ENCODE assay signal across 8 cellular contexts in genomic region chr11:62545437-62546243, GRCh38. TPM values are rescaled to one million over a fixed set of nuclear protein-coding genes. Genes with fewer than 3 reads are reported as not detected.
DNase-seq lines count a peak whose midpoint lies in the region; ATAC-seq and TF ChIP-seq lines count a peak whose summit lies in the region.

No MANE protein-coding gene starts in this region.

- no peaks in the 10 kb centered on the region for H3K9me3 ChIP-seq in DND-41 (ENCODE audit: insufficient read depth, low read length, severe bottlenecking)
- H3K9me3 ChIP-seq in MM.1S (replicated peaks; ENCODE audit: insufficient read depth, low read length): no peaks in the 10 kb centered on the region
- no peaks in the 10 kb centered on the region for H3K9me3 ChIP-seq in right lobe of liver

- H3K4me1 Mint-ChIP-seq in activated CD4-positive, alpha-beta T cell treated with anti-CD3 and anti-CD28 coated beads, Interleukin-2, amount 10 ng/mL, durations not matched to agents 24 days and 14 days: peaks cover 62% of the 10 kb centered on the region
- H3K4me1 Mint-ChIP-seq in stimulated activated memory B cell treated with anti-CD40 and anti-IgM and Interleukin-4, amounts not matched to agents 10 μg/mL and 1 μg/mL and 100 μg/mL, for 72 hours: peaks cover 74% of the 10 kb centered on the region

- no peaks in the 10 kb centered on the region for H3K36me3 ChIP-seq in DND-41 (ENCODE audit: insufficient read depth, low read length)
- H3K36me3 ChIP-seq in MM.1S (replicated peaks; ENCODE audit: insufficient read depth, low read length): no peaks in the 10 kb centered on the region
- H3K36me3 ChIP-seq in right lobe of liver: no peaks in the 10 kb centered on the region

- H4K20me1 ChIP-seq in DND-41 (ENCODE audit: insufficient read depth, low read length): peaks cover 11% of the 10 kb centered on the region; the same call in 1 of the 2 replicates
- no peaks in the 10 kb centered on the region for H4K20me1 ChIP-seq in MM.1S (ENCODE audit: insufficient read depth, low read length)

- H3K36me3 Mint-ChIP-seq in activated CD4-positive, alpha-beta T cell treated with anti-CD3 and anti-CD28 coated beads, Interleukin-2, amount 10 ng/mL, durations not matched to agents 24 days and 14 days (ENCODE audit: low read depth): peaks cover 5% of the 10 kb centered on the region
- H3K36me3 Mint-ChIP-seq in stimulated activated memory B cell treated with anti-CD40 and anti-IgM and Interleukin-4, amounts not matched to agents 10 μg/mL and 1 μg/mL and 100 μg/mL, for 72 hours: peaks cover 5% of the 10 kb centered on the region

- ATAC-seq in DND-41 (ENCODE audit: insufficient read depth, low read depth) (peak; percentile 49), right lobe of liver (peak; percentile 14 to 53 (median 41)), GM21528 (IDR thresholded peaks at IDR 0.05; ENCODE audit: low FRiP score, unreplicated experiment) (no peak), HG03175 (IDR thresholded peaks at IDR 0.05; ENCODE audit: unreplicated experiment) (no peak)
- ATAC-seq in stimulated activated memory B cell treated with anti-CD40 and anti-IgM and Interleukin-4, amounts not matched to agents 10 μg/mL and 1 μg/mL and 100 μg/mL, for 72 hours: peak; percentile 34

- peak overlapping the region; percentile 95 for H3K27ac Mint-ChIP-seq in activated CD4-positive, alpha-beta T cell treated with anti-CD3 and anti-CD28 coated beads, Interleukin-2, amount 10 ng/mL, durations not matched to agents 24 days and 14 days
- H3K27ac Mint-ChIP-seq in stimulated activated memory B cell treated with anti-CD40 and anti-IgM and Interleukin-4, amounts not matched to agents 10 μg/mL and 1 μg/mL and 100 μg/mL, for 72 hours: peak overlapping the region; percentile 92

- peak overlapping the region; percentile 99 for H3K4me3 Mint-ChIP-seq in activated CD4-positive, alpha-beta T cell treated with anti-CD3 and anti-CD28 coated beads, Interleukin-2, amount 10 ng/mL, durations not matched to agents 24 days and 14 days
- H3K4me3 Mint-ChIP-seq in stimulated activated memory B cell treated with anti-CD40 and anti-IgM and Interleukin-4, amounts not matched to agents 10 μg/mL and 1 μg/mL and 100 μg/mL, for 72 hours: peak overlapping the region; percentile 94

- H3K9me3 Mint-ChIP-seq in activated CD4-positive, alpha-beta T cell treated with anti-CD3 and anti-CD28 coated beads, Interleukin-2, amount 10 ng/mL, durations not matched to agents 24 days and 14 days: no peaks in the 10 kb centered on the region
- no peaks in the 10 kb centered on the region for H3K9me3 Mint-ChIP-seq in stimulated activated memory B cell treated with anti-CD40 and anti-IgM and Interleukin-4, amounts not matched to agents 10 μg/mL and 1 μg/mL and 100 μg/mL, for 72 hours

- H3K9ac ChIP-seq in DND-41 (ENCODE audit: low read depth, low read length) (no peak overlapping the region), MM.1S (ENCODE audit: low read length) (peak overlapping the region; percentile 82)

- DNase-seq in DND-41: peak; percentile 52
- DNase-seq in MM.1S: no peak
- DNase-seq in activated CD4-positive, alpha-beta T cell treated with anti-CD3 and anti-CD28 coated beads, Interleukin-2, amount 10 ng/mL, durations not matched to agents 24 days and 14 days: peak; percentile 89
- DNase-seq in ecto neural progenitor cell (ENCODE audit: low spot score): peak; percentile 85
- DNase-seq in right lobe of liver: peak; percentile 86 to 95 (median 90)

- intact Hi-C loops in activated CD4-positive, alpha-beta T cell treated with anti-CD3 and anti-CD28 coated beads, Interleukin-2, amount 10 ng/mL, durations not matched to agents 24 days and 14 days (cut with micrococcal nuclease): loop anchor here (1.0 kb wide), 1 partner anchor 11 kb away; no protein-coding TSS in a partner anchor
- intact Hi-C loops in right lobe of liver (cut with DNase I): no loop called here

- H3F3A ChIP-seq in MM.1S (ENCODE audit: insufficient read depth, low read length): peaks cover 13% of the 10 kb centered on the region; the same call in 1 of the 2 replicates

- H3K27me3 Mint-ChIP-seq in activated CD4-positive, alpha-beta T cell treated with anti-CD3 and anti-CD28 coated beads, Interleukin-2, amount 10 ng/mL, durations not matched to agents 24 days and 14 days: peaks cover 12% of the 10 kb centered on the region
- H3K27me3 Mint-ChIP-seq in stimulated activated memory B cell treated with anti-CD40 and anti-IgM and Interleukin-4, amounts not matched to agents 10 μg/mL and 1 μg/mL and 100 μg/mL, for 72 hours: no peaks in the 10 kb centered on the region

- H3K27ac ChIP-seq in DND-41 (ENCODE audit: low read length): no peak overlapping the region
- H3K27ac ChIP-seq in MM.1S (ENCODE audit: low read length): no peak overlapping the region
- peak overlapping the region; percentile 90 to 96 (median 94) for H3K27ac ChIP-seq in right lobe of liver

- 0 out of 4 replicates have a peak overlapping the region, but pooled peaks of 1 of the 2 experiments have one; percentile 2 for H3K4me3 ChIP-seq in DND-41 (ENCODE audit: low read depth in 1 of 2, low read length in 2 of 2)
- H3K4me3 ChIP-seq in MM.1S (ENCODE audit: low read length): peak overlapping the region; percentile 79
- peak overlapping the region; percentile 80 to 97 (median 92) for H3K4me3 ChIP-seq in right lobe of liver

- TF ChIP-seq POLR2A in right lobe of liver (IDR thresholded peaks at IDR 0.05): no peak

- H3K27me3 ChIP-seq in DND-41 (ENCODE audit: insufficient read depth, low read length, poor library complexity): peaks cover 63% of the 10 kb centered on the region
- peaks cover 34% of the 10 kb centered on the region for H3K27me3 ChIP-seq in MM.1S (replicated peaks; ENCODE audit: insufficient read depth, low read length)
- no peaks in the 10 kb centered on the region for H3K27me3 ChIP-seq in right lobe of liver

- no peaks in the 10 kb centered on the region for H3K79me2 ChIP-seq in DND-41 (ENCODE audit: insufficient read depth, low read length)
- peaks cover 9% of the 10 kb centered on the region for H3K79me2 ChIP-seq in MM.1S (ENCODE audit: low read length)

- no peak overlapping the region for H2AFZ ChIP-seq in DND-41 (ENCODE audit: low read depth, low read length)
- peak overlapping the region; percentile 63 for H2AFZ ChIP-seq in MM.1S (ENCODE audit: low read length)

- peaks cover 27% of the 10 kb centered on the region for H3K4me1 ChIP-seq in DND-41 (ENCODE audit: insufficient read depth, low read length)
- peaks cover 41% of the 10 kb centered on the region for H3K4me1 ChIP-seq in MM.1S (ENCODE audit: low read length)
- H3K4me1 ChIP-seq in right lobe of liver: peaks cover 0 to 63% (median 31%) of the 10 kb centered on the region in 4 donors

- H3K4me2 ChIP-seq in DND-41 (ENCODE audit: insufficient read depth, low read length) (peak overlapping the region; percentile 41), MM.1S (ENCODE audit: low read depth, low read length) (peak overlapping the region; percentile 99)

- no peaks in the 10 kb centered on the region for H3K9me2 ChIP-seq in MM.1S (replicated peaks; ENCODE audit: insufficient read depth, low read length)

- TF ChIP-seq CTCF in DND-41 (IDR thresholded peaks at IDR 0.05; ENCODE audit: borderline replicate concordance, extremely low read depth, low read length, poor library complexity, severe bottlenecking): peak; percentile 22
- 0 out of 2 replicates have a peak, but pooled peaks have one; percentile 3 for TF ChIP-seq CTCF in MM.1S (IDR thresholded peaks at IDR 0.05; ENCODE audit: low read length)
- no peak for TF ChIP-seq CTCF in right lobe of liver (IDR thresholded peaks at IDR 0.05)

- under 1% methylated on average over 30 of the region's 59 CpGs for WGBS in right lobe of liver (ENCODE audit: insufficient coverage, low coverage, low lambda C conversion rate, missing lambda C conversion rate)

RNA-seq across cellular contexts. Expression of gene AHNAK, which starts 1.0 kb away (rescaled TPM):
- 88.8 and 91.5 TPM in 2 replicates for total RNA-seq in activated CD4-positive, alpha-beta T cell treated with anti-CD3 and anti-CD28 coated beads, Interleukin-2, amount 10 ng/mL, durations not matched to agents 24 days and 14 days
- 100 to 1,000 TPM in 4 of 6 experiments, 10 to 100 TPM in 2; 91.0 to 180 (median 113) TPM for total RNA-seq in right lobe of liver

RNA-seq across cellular contexts. Expression of gene EEF1G, which starts 28.1 kb away (rescaled TPM):
- total RNA-seq in activated CD4-positive, alpha-beta T cell treated with anti-CD3 and anti-CD28 coated beads, Interleukin-2, amount 10 ng/mL, durations not matched to agents 24 days and 14 days: 1,271 and 1,309 TPM in 2 replicates
- 100 to 1,000 TPM; 442 to 450 (median 449) TPM for total RNA-seq in right lobe of liver

RNA-seq across cellular contexts. Expression of gene TUT1, which starts 45.7 kb away (rescaled TPM):
- 45.3 and 50.9 TPM in 2 replicates for total RNA-seq in activated CD4-positive, alpha-beta T cell treated with anti-CD3 and anti-CD28 coated beads, Interleukin-2, amount 10 ng/mL, durations not matched to agents 24 days and 14 days
- total RNA-seq in right lobe of liver: 10 to 100 TPM; 12.3 to 34.2 (median 21.1) TPM

RNA-seq across cellular contexts. Expression of gene MTA2, which starts 56.0 kb away (rescaled TPM):
- 219 and 220 TPM in 2 replicates for total RNA-seq in activated CD4-positive, alpha-beta T cell treated with anti-CD3 and anti-CD28 coated beads, Interleukin-2, amount 10 ng/mL, durations not matched to agents 24 days and 14 days
- total RNA-seq in right lobe of liver: 10 to 100 TPM; 20.0 to 38.0 (median 31.8) TPM

Comparison
In these comparisons a context has a peak if more than half of its experiments do, and no peak if none do; other contexts are left out.
1. ATAC-seq: peak in DND-41 (single experiment), right lobe of liver (4 of 4) and stimulated activated memory B cell treated with anti-CD40 and anti-IgM and Interleukin-4, amounts not matched to agents 10 μg/mL and 1 μg/mL and 100 μg/mL, for 72 hours (single experiment); none in GM21528 (single experiment) and HG03175 (single experiment).
2. H3K27ac ChIP-seq: peak in right lobe of liver (3 of 3); none in DND-41 (single experiment) and MM.1S (single experiment).
3. CTCF ChIP-seq: peak in DND-41 (single experiment) and MM.1S (single experiment); none in right lobe of liver (0 of 4).